ENCODE assay signal across 30 cellular contexts in the genomic region with DNA sequence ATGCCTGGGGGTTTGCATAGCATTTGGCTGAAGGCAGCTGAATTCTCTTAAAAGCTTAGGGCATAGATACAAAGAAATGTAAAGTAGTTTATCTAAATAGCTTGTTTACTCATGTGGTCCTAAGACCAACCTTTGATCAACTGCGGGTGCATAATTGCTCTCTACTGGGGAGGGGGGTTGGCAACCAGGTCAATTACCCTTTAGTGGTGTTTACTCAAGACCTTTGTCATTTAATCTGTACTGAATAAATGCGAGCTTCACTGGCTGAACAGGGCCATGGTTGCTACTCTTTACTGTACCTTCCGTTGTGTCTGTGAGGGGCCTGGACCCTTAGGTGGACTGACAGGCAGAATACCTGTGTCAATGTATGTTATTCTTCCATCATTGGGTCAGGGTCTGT.
"Had no signal": no experiment of that assay in that cellular context is flagged by ENCODE, and none has a peak within 500 bp of the region (broad histone marks: within the 10 kb centered on the region; RNA-seq: fewer than 3 reads in every experiment).

No MANE protein-coding gene starts in this region.

- H3K36me3 Mint-ChIP-seq: natural killer cell treated with Interleukin-12 subunit alpha and Interleukin-12 subunit beta and Interleukin-15 and Interleukin-18, amount 100 ng/mL, for 72 hours; neural progenitor cell; type B pancreatic cell had no signal

- H3K9ac ChIP-seq: neural progenitor cell, parathyroid adenoma had no signal

- H3K4me2 ChIP-seq: neural progenitor cell had no signal

- H3K27ac ChIP-seq: neural progenitor cell, ovary, parathyroid adenoma, psoas muscle, right lobe of liver, sigmoid colon, suprapubic skin, testis, tibial artery, transverse colon, upper lobe of right lung, uterus had no signal

- H3K9me3 Mint-ChIP-seq: natural killer cell treated with Interleukin-12 subunit alpha and Interleukin-12 subunit beta and Interleukin-15 and Interleukin-18, amount 100 ng/mL, for 72 hours; stimulated activated memory B cell treated with anti-CD40 and anti-IgM and Interleukin-4, amounts not matched to agents 10 μg/mL and 1 μg/mL and 100 μg/mL, for 72 hours had no signal

- H3K79me2 ChIP-seq: parathyroid adenoma had no signal

- DNase-seq: naive thymus-derived CD8-positive, alpha-beta T cell; occipital lobe; ovary; posterior cingulate gyrus; psoas muscle; right cardiac atrium; right lobe of liver; sigmoid colon; small intestine; stimulated activated CD4-positive, alpha-beta T cell treated with anti-CD3 and anti-CD28 coated beads, Interleukin-15, amount 100 ng/mL, for 24 hours; stimulated activated CD4-positive, alpha-beta T cell treated with anti-CD3 and anti-CD28 coated beads, Interleukin-2, amount 100 ng/mL, for 24 hours; stimulated activated CD4-positive, alpha-beta T cell treated with anti-CD3 and anti-CD28 coated beads, Interleukin-2, amount 100 ng/mL, for 48 hours; stimulated activated CD4-positive, alpha-beta T cell treated with anti-CD3 and anti-CD28 coated beads, Interleukin-4, amount 100 ng/mL, for 24 hours; stimulated activated CD8-positive, alpha-beta memory T cell treated with anti-CD3 and anti-CD28 coated beads, Interleukin-4, amount 100 ng/mL, for 48 hours; stimulated activated naive CD4-positive, alpha-beta T cell; stimulated activated naive CD8-positive, alpha-beta T cell treated with anti-CD3 and anti-CD28 coated beads, Interleukin-15, amount 100 ng/mL, for 72 hours; stimulated activated naive CD8-positive, alpha-beta T cell treated with anti-CD3 and anti-CD28 coated beads, Interleukin-15, Interleukin-2, amounts not matched to agents 100 U/mL and 50 U/mL, for 24 hours; substantia nigra; testis; tibial artery; transverse colon; upper lobe of right lung; uterus had no signal

- H2AFZ ChIP-seq: neural progenitor cell, parathyroid adenoma had no signal

- H3K4me3 ChIP-seq: neural progenitor cell, ovary, psoas muscle, right lobe of liver, sigmoid colon, suprapubic skin, testis, tibial artery, transverse colon, upper lobe of right lung, uterus had no signal

- H3K27ac Mint-ChIP-seq: neural progenitor cell; progenitor cell of endocrine pancreas; stimulated activated memory B cell treated with anti-CD40 and anti-IgM and Interleukin-4, amounts not matched to agents 10 μg/mL and 1 μg/mL and 100 μg/mL, for 72 hours; type B pancreatic cell had no signal

- FAIRE-seq: small intestine had no signal

- H3K27me3 Mint-ChIP-seq: naive thymus-derived CD8-positive, alpha-beta T cell; progenitor cell of endocrine pancreas; stimulated activated memory B cell treated with anti-CD40 and anti-IgM and Interleukin-4, amounts not matched to agents 10 μg/mL and 1 μg/mL and 100 μg/mL, for 72 hours; stimulated activated naive CD8-positive, alpha-beta T cell treated with anti-CD3 and anti-CD28 coated beads, Interleukin-15, amount 100 ng/mL, for 72 hours; type B pancreatic cell had no signal

- H3K36me3 ChIP-seq: neural progenitor cell, ovary, right lobe of liver, sigmoid colon, suprapubic skin, tibial artery, transverse colon, upper lobe of right lung, uterus had no signal

- H3K4me1 ChIP-seq: neural progenitor cell, parathyroid adenoma, psoas muscle, right lobe of liver, testis, upper lobe of right lung, uterus had no signal

- ATAC-seq: naive thymus-derived CD8-positive, alpha-beta T cell; natural killer cell treated with Interleukin-12 subunit alpha and Interleukin-12 subunit beta and Interleukin-15 and Interleukin-18, amount 100 ng/mL, for 72 hours; psoas muscle; right cardiac atrium; right lobe of liver; stimulated activated memory B cell treated with anti-CD40 and anti-IgM and Interleukin-4, amounts not matched to agents 10 μg/mL and 1 μg/mL and 100 μg/mL, for 72 hours; stimulated activated naive CD8-positive, alpha-beta T cell treated with anti-CD3 and anti-CD28 coated beads, Interleukin-15, amount 100 ng/mL, for 72 hours; stimulated activated naive CD8-positive, alpha-beta T cell treated with anti-CD3 and anti-CD28 coated beads, Interleukin-15, Interleukin-2, amounts not matched to agents 100 U/mL and 50 U/mL, for 24 hours; upper lobe of right lung had no signal

- H3K4me3 Mint-ChIP-seq: naive thymus-derived CD8-positive, alpha-beta T cell; natural killer cell treated with Interleukin-12 subunit alpha and Interleukin-12 subunit beta and Interleukin-15 and Interleukin-18, amount 100 ng/mL, for 72 hours; neural progenitor cell; stimulated activated memory B cell treated with anti-CD40 and anti-IgM and Interleukin-4, amounts not matched to agents 10 μg/mL and 1 μg/mL and 100 μg/mL, for 72 hours; stimulated activated naive CD8-positive, alpha-beta T cell treated with anti-CD3 and anti-CD28 coated beads, Interleukin-15, amount 100 ng/mL, for 72 hours; type B pancreatic cell had no signal

- H3K27me3 ChIP-seq: neural progenitor cell, ovary, right lobe of liver, sigmoid colon, suprapubic skin, testis, tibial artery, transverse colon, upper lobe of right lung, uterus had no signal

- H3K4me1 Mint-ChIP-seq: neural progenitor cell; stimulated activated memory B cell treated with anti-CD40 and anti-IgM and Interleukin-4, amounts not matched to agents 10 μg/mL and 1 μg/mL and 100 μg/mL, for 72 hours had no signal

- H3K9me3 ChIP-seq: ovary, psoas muscle, right lobe of liver, sigmoid colon, suprapubic skin, testis, tibial artery, transverse colon, upper lobe of right lung, uterus had no signal
